19 cellular contexts compared by ENCODE assay signal in genomic region chr14:67579040-67579439, GRCh38.
"Had no signal": no experiment of that assay in that cellular context is flagged by ENCODE, and none has a peak within 500 bp of the region (broad histone marks: within the 10 kb centered on the region; RNA-seq: fewer than 3 reads in every experiment).

No MANE protein-coding gene starts in this region.

- FAIRE-seq: keratinocyte had no signal

- H3K4me3 ChIP-seq: colonic mucosa, esophagus squamous epithelium, gastroesophageal sphincter, left lung, lung, smooth muscle cell, thoracic aorta, transverse colon had no signal

- H3K36me3 ChIP-seq: colonic mucosa, left lung, neutrophil had no signal

- H3K4me1 ChIP-seq: colonic mucosa, esophagus squamous epithelium, gastroesophageal sphincter, left lung, transverse colon had no signal

- DNase-seq: colonic mucosa; dermis blood vessel endothelial cell; esophagus squamous epithelium; foreskin fibroblast; glutamatergic neuron; left lung; mesenchymal stem cell; naive B cell; stimulated activated CD4-positive, alpha-beta T cell treated with anti-CD3 and anti-CD28 coated beads, Interleukin-15, amount 100 ng/mL, for 24 hours; stimulated activated CD4-positive, alpha-beta T cell treated with anti-CD3 and anti-CD28 coated beads, Interleukin-1b, Interleukin-23, amount 100 ng/mL, for 48 hours; stimulated activated CD4-positive, alpha-beta T cell treated with anti-CD3 and anti-CD28 coated beads, Interleukin-4, amount 100 ng/mL, for 24 hours; transverse colon had no signal

- H3K27me3 ChIP-seq: colonic mucosa, esophagus squamous epithelium, gastroesophageal sphincter, left lung, neutrophil, transverse colon had no signal

- H3K27ac ChIP-seq: colonic mucosa, esophagus squamous epithelium, gastroesophageal sphincter, left lung, neutrophil, thoracic aorta, transverse colon had no signal

- ATAC-seq: gastroesophageal sphincter; left lung; stimulated activated memory B cell treated with anti-CD40 and anti-IgM and Interleukin-4, amounts not matched to agents 10 μg/mL and 1 μg/mL and 100 μg/mL, for 72 hours had no signal

- H3K9me3 ChIP-seq: colonic mucosa, esophagus squamous epithelium, gastroesophageal sphincter, left lung, neutrophil, thoracic aorta, transverse colon had no signal
